13 cellular contexts compared by ENCODE assay signal in genomic region chrX:132333351-132333750, GRCh38.
"Had no signal": no experiment of that assay in that cellular context is flagged by ENCODE, and none has a peak within 500 bp of the region (broad histone marks: within the 10 kb centered on the region; RNA-seq: fewer than 3 reads in every experiment).

No MANE protein-coding gene starts in this region.

- H3K27ac Mint-ChIP-seq: memory B cell, type B pancreatic cell had no signal

- H3K4me3 Mint-ChIP-seq: memory B cell, type B pancreatic cell had no signal

- H3K36me3 Mint-ChIP-seq: type B pancreatic cell had no signal

- ATAC-seq: heart left ventricle, left lobe of liver had no signal

- H3K27me3 Mint-ChIP-seq: memory B cell, type B pancreatic cell had no signal

- DNase-seq: activated CD4-positive, alpha-beta T cell treated with anti-CD3 and anti-CD28 coated beads for 1 hour; activated CD4-positive, alpha-beta T cell treated with anti-CD3 and anti-CD28 coated beads, Interleukin-2, amount 50 U/mL, for 48 hours; activated naive CD4-positive, alpha-beta T cell; foreskin melanocyte; heart left ventricle; islet precursor cell; sigmoid colon; stimulated activated CD4-positive, alpha-beta T cell treated with anti-CD3 and anti-CD28 coated beads, Interleukin-2, amount 100 ng/mL, for 24 hours; stimulated activated naive CD4-positive, alpha-beta T cell treated with Interleukin-2 at 50 U/mL for 16 hours; T-helper 9 cell had no signal
